In genomic region chr10:70233939-70234300, GRCh38 we compare ENCODE assay signal across 9 cellular contexts. TPM values are rescaled to one million over a fixed set of nuclear protein-coding genes. Genes with fewer than 3 reads are reported as not detected.
DNase-seq lines count a peak whose midpoint lies in the region; ATAC-seq, FAIRE-seq and TF ChIP-seq lines count a peak whose summit lies in the region.
"Had no signal": no experiment of that assay in that cellular context is flagged by ENCODE, and none has a peak within 500 bp of the region (broad histone marks: within the 10 kb centered on the region; RNA-seq: fewer than 3 reads in every experiment).

No MANE protein-coding gene starts in this region.

- intact Hi-C loops in GM12878 (cut with micrococcal nuclease; ENCODE audit: unreplicated experiment): loop anchor here (5.0 kb wide), 1 partner anchor 38 kb away; no protein-coding TSS in a partner anchor

- TF ChIP-seq EP300 in GM12878 (IDR thresholded peaks at IDR 0.05; ENCODE audit: borderline replicate concordance in 1 of 2, control insufficient read depth in 1 of 2, low read depth in 2 of 2, low read length in 2 of 2): no peak

- peak overlapping the region; percentile 94 for H2AFZ ChIP-seq in GM12878 (ENCODE audit: control insufficient read depth, low read depth, low read length)

- H3K36me3 ChIP-seq in GM12878 (ENCODE audit: control insufficient read depth in 2 of 2, insufficient read depth in 2 of 2, low read length in 1 of 2) (peaks cover 0 to 6% of the 10 kb centered on the region in 2 experiments; a peak in 2 of 4 replicates), mesodermal cell (ENCODE audit: control insufficient read depth, insufficient read depth, low read length) (peaks cover 15% of the 10 kb centered on the region)

- H3K27ac ChIP-seq in GM12878 (ENCODE audit: control insufficient read depth, insufficient read depth) (peak overlapping the region; percentile 59; the same call in 1 of the 2 replicates), mesodermal cell (ENCODE audit: low read depth, low read length, severe bottlenecking) (no peak overlapping the region)

- peaks cover 40% of the 10 kb centered on the region for H3K4me1 Mint-ChIP-seq in stimulated activated naive CD8-positive, alpha-beta T cell treated with anti-CD3 and anti-CD28 coated beads, Interleukin-15, Interleukin-2, amounts not matched to agents 100 ng/mL and 50 ng/mL, for 24 hours (ENCODE audit: low read depth)

- no peaks in the 10 kb centered on the region for H3K27me3 ChIP-seq in GM12878 (replicated peaks in 1 of 2; ENCODE audit: control insufficient read depth in 2 of 2, insufficient read depth in 2 of 2, low read length in 1 of 2)

- H3K4me2 ChIP-seq in GM12878 (ENCODE audit: control insufficient read depth, insufficient read depth): peak overlapping the region; percentile 92

- peak overlapping the region; percentile 96 for H3K27ac Mint-ChIP-seq in stimulated activated naive CD8-positive, alpha-beta T cell treated with anti-CD3 and anti-CD28 coated beads, Interleukin-15, Interleukin-2, amounts not matched to agents 100 ng/mL and 50 ng/mL, for 24 hours

- H3K9me3 ChIP-seq in GM12878 (replicated peaks; ENCODE audit: control insufficient read depth, insufficient read depth, low read length): no peaks in the 10 kb centered on the region
- H3K9me3 ChIP-seq in mesodermal cell (ENCODE audit: control insufficient read depth, low read length): no peaks in the 10 kb centered on the region

- no peaks in the 10 kb centered on the region for H3K9me3 Mint-ChIP-seq in stimulated activated naive CD8-positive, alpha-beta T cell treated with anti-CD3 and anti-CD28 coated beads, Interleukin-15, Interleukin-2, amounts not matched to agents 100 ng/mL and 50 ng/mL, for 24 hours

- no peak for DNase-seq in stimulated activated naive CD8-positive, alpha-beta T cell treated with anti-CD3 and anti-CD28 coated beads, Interleukin-15, Interleukin-2, amounts not matched to agents 100 U/mL and 50 U/mL, for 24 hours
- DNase-seq in GM12878 (ENCODE audit: low read depth, low spot score): no peak
- DNase-seq in frontal cortex (ENCODE audit: low spot score in 2 of 2): no peak

- peak overlapping the region; percentile 76 for H3K9ac ChIP-seq in GM12878 (ENCODE audit: control insufficient read depth, insufficient read depth, low read length)

- H3K4me3 Mint-ChIP-seq in stimulated activated naive CD8-positive, alpha-beta T cell treated with anti-CD3 and anti-CD28 coated beads, Interleukin-15, Interleukin-2, amounts not matched to agents 100 ng/mL and 50 ng/mL, for 24 hours: peak overlapping the region; percentile 97

- no peaks in the 10 kb centered on the region for H4K20me1 ChIP-seq in GM12878 (ENCODE audit: control insufficient read depth, insufficient read depth)

- H3K79me2 ChIP-seq in GM12878 (ENCODE audit: control insufficient read depth, insufficient read depth, low read length): peaks cover 43% of the 10 kb centered on the region

- no peaks in the 10 kb centered on the region for H3K4me1 ChIP-seq in GM12878 (ENCODE audit: control insufficient read depth, insufficient read depth, low read length)
- H3K4me1 ChIP-seq in mesodermal cell (ENCODE audit: control insufficient read depth, insufficient read depth, low read length, poor library complexity, severe bottlenecking): no peaks in the 10 kb centered on the region

- CTCF ChIA-PET in GM12878 (lab: Yijun Ruan, JAX): interaction anchor here (1.6 to 4.3 kb wide), 6 partner anchors 10 to 130 kb away, joined by 6 to 56 read pairs (median 22); no protein-coding TSS in a partner anchor

- H3K27me3 Mint-ChIP-seq in stimulated activated naive CD8-positive, alpha-beta T cell treated with anti-CD3 and anti-CD28 coated beads, Interleukin-15, Interleukin-2, amounts not matched to agents 100 ng/mL and 50 ng/mL, for 24 hours: no peaks in the 10 kb centered on the region

- FAIRE-seq in GM12878 (lab: Jason Lieb, UNC) (no peak), frontal cortex (lab: Jason Lieb, UNC) (no peak)

- POLR2A ChIA-PET in GM12878 (lab: Charles Lee): interaction anchor here (0.5 to 2.9 kb wide), 7 partner anchors 11 to 155 kb away, joined by 3 to 13 read pairs (median 3); partner anchors contain the start of gene TYSND1

- in situ Hi-C loops in GM12878 (cut with MboI): no loop called here

- RAD21 ChIA-PET in GM12878 (lab: Charles Lee; ENCODE audit: unreplicated experiment): interaction anchor here (2.7 to 18.9 kb wide), 6 partner anchors 11 to 127 kb away, joined by 7 to 675 read pairs (median 16); partner anchors contain the start of gene TYSND1

- TF ChIP-seq RAD21 in GM12878 (IDR thresholded peaks at IDR 0.05; ENCODE audit: insufficient read depth, low read depth, low read length): no peak

- 3% methylated on average over 5 of the region's 8 CpGs for WGBS in GM12878 (ENCODE audit: insufficient coverage, insufficient replicate concordance, low lambda C conversion rate, missing lambda C conversion rate)
- no CpG with 5 or more reads among the region's 8 CpGs for WGBS in mesodermal cell (ENCODE audit: insufficient coverage in 2 of 2), 2 experiments

- ATAC-seq in stimulated activated naive CD8-positive, alpha-beta T cell treated with anti-CD3 and anti-CD28 coated beads, Interleukin-15, Interleukin-2, amounts not matched to agents 100 U/mL and 50 U/mL, for 24 hours: no peak
- no peak for ATAC-seq in GM12878
- ATAC-seq in HG03442 (IDR thresholded peaks at IDR 0.05; ENCODE audit: unreplicated experiment): no peak
- no peak for ATAC-seq in GM18519 (IDR thresholded peaks at IDR 0.05; ENCODE audit: low FRiP score, unreplicated experiment)
- ATAC-seq in HG02798 (IDR thresholded peaks at IDR 0.05; ENCODE audit: poor library complexity, unreplicated experiment): no peak

- peaks cover 30% of the 10 kb centered on the region for H3K36me3 Mint-ChIP-seq in stimulated activated naive CD8-positive, alpha-beta T cell treated with anti-CD3 and anti-CD28 coated beads, Interleukin-15, Interleukin-2, amounts not matched to agents 100 ng/mL and 50 ng/mL, for 24 hours (ENCODE audit: low read depth)

- H3K4me3 ChIP-seq in GM12878 (peak overlapping the region; percentile 75), mesodermal cell (ENCODE audit: extremely low read depth, insufficient read depth, low read length, poor library complexity, severe bottlenecking) (peak overlapping the region; percentile 79)

- no TSS peak for BruUV-seq in GM12878 (replicated peaks; lab: Mats Ljungman, UMichigan)

- no peak for TF ChIP-seq CTCF in GM12878 (IDR thresholded peaks at IDR 0.05 in 2 of 3, conservative IDR thresholded peaks at IDR 0.05 in 1 of 3; ENCODE audit: control insufficient read depth in 2 of 3, extremely low read depth in 1 of 3, insufficient read depth in 1 of 3, low read depth in 3 of 3, low read length in 3 of 3)

- TF ChIP-seq POLR2A in GM12878 (IDR thresholded peaks at IDR 0.05; ENCODE audit: low read depth, low read length): no peak

- SMC1A ChIA-PET in GM12878 (lab: Charles Lee; ENCODE audit: uncharacterized antibody, unreplicated experiment): interaction anchor here (0.6 to 3.5 kb wide), 4 partner anchors 12 to 130 kb away, joined by 4 to 48 read pairs (median 14); no protein-coding TSS in a partner anchor

TF ChIP-seq in GM12878, 131 proteins besides CTCF, POLR2A, EP300 and RAD21:
- 0 out of 2 replicates have a peak, but pooled peaks have one; percentile 4 for TF ChIP-seq NR2F1 (conservative IDR thresholded peaks at IDR 0.05)
- no peak for TF ChIP-seq MAX (IDR thresholded peaks at IDR 0.05; ENCODE audit: low read depth, low read length)

RNA-seq across cellular contexts. Expression of gene PPA1, which starts 0.7 kb away (rescaled TPM):
- 131 and 145 TPM in 2 replicates for total RNA-seq in GM12878 (2013; cell fraction: nucleolus; rRNA removed)
- total RNA-seq in GM12878 (2014; rRNA removed): 297 and 344 TPM in 2 replicates
- total RNA-seq in GM12878 (2014; rRNA removed; fragmentation: Illumina TruSeq; extraction: Trizol): 334 and 338 TPM in 2 replicates
- total RNA-seq in GM12878 (2021): 254 and 260 TPM in 2 replicates
- polyA plus RNA-seq in GM12878 (2011; ENCODE audit: low read depth): 197 TPM
- 452 and 655 TPM in 2 replicates for polyA plus RNA-seq in GM12878 (2011; rRNA removed)
- 191 and 218 TPM in 2 replicates for polyA plus RNA-seq in GM12878 (2011; cell fraction: cytosol; rRNA removed)
- 159 and 213 TPM in 2 replicates for polyA plus RNA-seq in GM12878 (2011; cell fraction: nucleus; rRNA removed)
- polyA plus RNA-seq in GM12878 (2012): 207 and 266 TPM in 2 replicates
- 296 and 362 TPM in 2 replicates for polyA plus RNA-seq in GM12878 (2014; fragmentation: Illumina TruSeq; extraction: Trizol)
- 100 to 1,000 TPM; 224 to 386 TPM for polyA plus RNA-seq in GM12878 (2014; fragmentation: Nextera tagmentation; extraction: Ambion mirVana)
- polyA plus RNA-seq in GM12878 (2014; rRNA removed): 346 and 396 TPM in 2 replicates
- 100 to 1,000 TPM; 353 to 365 TPM for polyA plus RNA-seq in GM12878 (2016; fragmentation: Nextera tagmentation; extraction: Ambion mirVana)
- polyA minus RNA-seq in GM12878 (2011; rRNA and poly(A)+ RNA removed): 181 and 246 TPM in 2 replicates
- 70.8 and 76.2 TPM in 2 replicates for polyA minus RNA-seq in GM12878 (2011; cell fraction: cytosol; rRNA and poly(A)+ RNA removed)
- 44.1 and 89.6 TPM in 2 replicates for polyA minus RNA-seq in GM12878 (2011; cell fraction: nucleus; rRNA and poly(A)+ RNA removed)
- 91.5 TPM for polyA plus RNA-seq in mesodermal cell (2013, experiment 1 of 2)
- polyA plus RNA-seq in mesodermal cell (2013, experiment 2 of 2): 95.7 TPM
- 351 TPM for total RNA-seq in frontal cortex

RNA-seq across cellular contexts. Expression of gene NPFFR1, which starts 49.9 kb away (rescaled TPM):
- 0.06 and 0.07 TPM in 2 replicates for total RNA-seq in GM12878 (2013; cell fraction: nucleolus; rRNA removed)
- total RNA-seq in GM12878 (2014; rRNA removed) (not detected in 2 replicates), GM12878 (2014; rRNA removed; fragmentation: Illumina TruSeq; extraction: Trizol) (not detected in 2 replicates), GM12878 (2021) (not detected in 2 replicates), frontal cortex (1.2 TPM)
- not detected for polyA plus RNA-seq in GM12878 (2011; ENCODE audit: low read depth)
- polyA plus RNA-seq in GM12878 (2011; rRNA removed) (0.01 TPM in 1 of 2 replicates, not detected in the other), GM12878 (2014; fragmentation: Illumina TruSeq; extraction: Trizol) (not detected in 2 replicates), GM12878 (2014; fragmentation: Nextera tagmentation; extraction: Ambion mirVana) (not detected), GM12878 (2014; rRNA removed) (not detected in 2 replicates), GM12878 (2016; fragmentation: Nextera tagmentation; extraction: Ambion mirVana) (under 1 TPM in 1 of 2 experiments, not detected in 1; 0.03 TPM)
- polyA plus RNA-seq in GM12878 (2011; cell fraction: cytosol; rRNA removed): not detected in 2 replicates
- 0.01 TPM in 1 of 2 replicates, not detected in the other for polyA plus RNA-seq in GM12878 (2011; cell fraction: nucleus; rRNA removed)
- polyA plus RNA-seq in GM12878 (2012): not detected in 2 replicates
- not detected in 2 replicates for polyA minus RNA-seq in GM12878 (2011; rRNA and poly(A)+ RNA removed)
- polyA minus RNA-seq in GM12878 (2011; cell fraction: cytosol; rRNA and poly(A)+ RNA removed): not detected in 2 replicates
- polyA minus RNA-seq in GM12878 (2011; cell fraction: nucleus; rRNA and poly(A)+ RNA removed): not detected in 2 replicates
- polyA plus RNA-seq in mesodermal cell (2013, experiment 1 of 2): not detected
- polyA plus RNA-seq in mesodermal cell (2013, experiment 2 of 2): not detected
- total RNA-seq: T-helper 1 cell treated with Interleukin-12 subunit alpha and Interleukin-12 subunit beta and Interleukin-4 antibody, amounts not matched to agents 30 ng/mL and 1 ng/mL, for 36 hours had no signal
